Comparison of ENCODE assay signal across 17 cellular contexts in genomic region chr2:60958800-60959199, GRCh38. TPM values are rescaled to one million over a fixed set of nuclear protein-coding genes. Genes with fewer than 3 reads are reported as not detected.
DNase-seq lines count a peak whose midpoint lies in the region; ATAC-seq, FAIRE-seq and TF ChIP-seq lines count a peak whose summit lies in the region.
"Had no signal": no experiment of that assay in that cellular context is flagged by ENCODE, and none has a peak within 500 bp of the region (broad histone marks: within the 10 kb centered on the region; RNA-seq: fewer than 3 reads in every experiment).

No MANE protein-coding gene starts in this region.

- DNase-seq in GM23248: peak; percentile 68
- DNase-seq in astrocyte (ENCODE audit: low read depth): peak; percentile 69
- peak; percentile 12 for DNase-seq in foreskin melanocyte
- DNase-seq in suprapubic skin (ENCODE audit: low spot score in 2 of 2): no peak
- no peak for DNase-seq in cardiac septum (ENCODE audit: low spot score)
- DNase-seq in Karpas-422: no peak
- DNase-seq in DMS53 (lab: John Stamatoyannopoulos, UW): no peak
- DNase-seq: activated CD4-positive, alpha-beta T cell treated with anti-CD3 and anti-CD28 coated beads for 1 hour had no signal

- no peaks in the 10 kb centered on the region for H3K27me3 ChIP-seq in GM23248 (replicated peaks; ENCODE audit: insufficient read depth)
- H3K27me3 ChIP-seq in astrocyte (ENCODE audit: insufficient read depth, low read length): no peaks in the 10 kb centered on the region
- no peaks in the 10 kb centered on the region for H3K27me3 ChIP-seq in suprapubic skin
- no peaks in the 10 kb centered on the region for H3K27me3 ChIP-seq in Karpas-422 (ENCODE audit: low read length)

- H3K4me3 Mint-ChIP-seq in astrocyte (ENCODE audit: unreplicated experiment): no peak overlapping the region
- H3K4me3 Mint-ChIP-seq: activated T-helper 1 cell treated with anti-CD3 and anti-CD28 coated beads, Interleukin-12 subunit alpha, Interleukin-12 subunit beta, Interleukin-2, Interleukin-4 antibody, amounts not matched to agents 30 ng/mL and 10 ng/mL and 1 ng/mL, durations not matched to agents 14 hours and 24 hours and 36 hours; GM23338; stimulated activated naive CD8-positive, alpha-beta T cell treated with anti-CD3 and anti-CD28 coated beads, Interleukin-15, Interleukin-2, amounts not matched to agents 100 ng/mL and 50 ng/mL, for 24 hours had no signal

- H3K4me3 ChIP-seq in GM23248: no peak overlapping the region
- no peak overlapping the region for H3K4me3 ChIP-seq in astrocyte (ENCODE audit: insufficient read depth, low read depth, low read length)
- H3K4me3 ChIP-seq in suprapubic skin: no peak overlapping the region
- H3K4me3 ChIP-seq in Karpas-422 (ENCODE audit: low read length): no peak overlapping the region
- H3K4me3 ChIP-seq: GM23338 had no signal

- H3K27ac Mint-ChIP-seq in astrocyte (ENCODE audit: unreplicated experiment): peak overlapping the region; percentile 77
- H3K27ac Mint-ChIP-seq: activated T-helper 1 cell treated with anti-CD3 and anti-CD28 coated beads, Interleukin-12 subunit alpha, Interleukin-12 subunit beta, Interleukin-2, Interleukin-4 antibody, amounts not matched to agents 30 ng/mL and 10 ng/mL and 1 ng/mL, durations not matched to agents 14 hours and 24 hours and 36 hours; GM23338; stimulated activated naive CD8-positive, alpha-beta T cell treated with anti-CD3 and anti-CD28 coated beads, Interleukin-15, Interleukin-2, amounts not matched to agents 100 ng/mL and 50 ng/mL, for 24 hours had no signal

- H3K36me3 ChIP-seq in GM23248 (ENCODE audit: low read depth): peaks cover 7% of the 10 kb centered on the region; the same call in 1 of the 2 replicates
- peaks cover 2% of the 10 kb centered on the region for H3K36me3 ChIP-seq in astrocyte (ENCODE audit: insufficient read depth, low read length)
- H3K36me3 ChIP-seq in suprapubic skin: no peaks in the 10 kb centered on the region
- H3K36me3 ChIP-seq in Karpas-422 (ENCODE audit: insufficient read depth, low read length): peaks cover 9% of the 10 kb centered on the region

- intact Hi-C loops in cardiac septum (cut with DNase I): no loop called here

- no peak for FAIRE-seq in astrocyte (lab: Jason Lieb, UNC)
- FAIRE-seq: D721Med, frontal cortex, GM19239, HTR-8/SVneo had no signal

- H3K9ac ChIP-seq in GM23248: peak overlapping the region; percentile 48
- no peak overlapping the region for H3K9ac ChIP-seq in astrocyte (ENCODE audit: low read length)
- H3K9ac ChIP-seq in Karpas-422 (ENCODE audit: low read length): no peak overlapping the region
- H3K9ac ChIP-seq: parathyroid adenoma had no signal

- no peak for TF ChIP-seq EP300 in suprapubic skin (IDR thresholded peaks at IDR 0.05)

- no peaks in the 10 kb centered on the region for H3K27me3 Mint-ChIP-seq in astrocyte (ENCODE audit: low read depth, unreplicated experiment)
- H3K27me3 Mint-ChIP-seq: stimulated activated naive CD8-positive, alpha-beta T cell treated with anti-CD3 and anti-CD28 coated beads, Interleukin-15, Interleukin-2, amounts not matched to agents 100 ng/mL and 50 ng/mL, for 24 hours had no signal

- H3K79me2 ChIP-seq in GM23248 (ENCODE audit: insufficient read depth) (no peaks in the 10 kb centered on the region), astrocyte (ENCODE audit: insufficient read depth, low read length) (no peaks in the 10 kb centered on the region), Karpas-422 (ENCODE audit: low read length) (no peaks in the 10 kb centered on the region)
- H3K79me2 ChIP-seq: parathyroid adenoma had no signal

- no peak for ATAC-seq in GM18873 (IDR thresholded peaks at IDR 0.05; ENCODE audit: low FRiP score, unreplicated experiment)
- ATAC-seq: GM23338 had no signal

- H3K4me1 ChIP-seq in GM23248 (ENCODE audit: insufficient read depth): peaks cover 29% of the 10 kb centered on the region
- peaks cover 8% of the 10 kb centered on the region for H3K4me1 ChIP-seq in astrocyte (ENCODE audit: insufficient read depth, low read length)
- peaks cover 51% of the 10 kb centered on the region for H3K4me1 ChIP-seq in suprapubic skin
- peaks cover 8% of the 10 kb centered on the region for H3K4me1 ChIP-seq in Karpas-422 (ENCODE audit: low read length)
- H3K4me1 ChIP-seq: parathyroid adenoma had no signal

- H3K9me2 ChIP-seq in GM23248 (ENCODE audit: insufficient read depth): no peaks in the 10 kb centered on the region
- no peaks in the 10 kb centered on the region for H3K9me2 ChIP-seq in Karpas-422 (replicated peaks; ENCODE audit: insufficient read depth, low read length)

- H2AFZ ChIP-seq in GM23248 (peak overlapping the region; percentile 64), astrocyte (ENCODE audit: low read depth, low read length) (no peak overlapping the region), Karpas-422 (ENCODE audit: low read length) (no peak overlapping the region)
- H2AFZ ChIP-seq: GM23338, parathyroid adenoma had no signal

- TF ChIP-seq CTCF in astrocyte (IDR thresholded peaks at IDR 0.05; ENCODE audit: insufficient read depth, low read depth, low read length) (no peak), suprapubic skin (IDR thresholded peaks at IDR 0.05) (no peak)

- no peak for TF ChIP-seq POLR2A in suprapubic skin (IDR thresholded peaks at IDR 0.05)

- H3K27ac ChIP-seq in GM23248 (peak overlapping the region; percentile 78), astrocyte (ENCODE audit: low read depth, low read length) (peak overlapping the region; percentile 40), suprapubic skin (peak overlapping the region; percentile 88), Karpas-422 (ENCODE audit: low read length) (no peak overlapping the region)
- H3K27ac ChIP-seq: parathyroid adenoma had no signal

- no peaks in the 10 kb centered on the region for H3K9me3 Mint-ChIP-seq in astrocyte (ENCODE audit: unreplicated experiment)
- H3K9me3 Mint-ChIP-seq: activated T-helper 1 cell treated with anti-CD3 and anti-CD28 coated beads, Interleukin-12 subunit alpha, Interleukin-12 subunit beta, Interleukin-2, Interleukin-4 antibody, amounts not matched to agents 30 ng/mL and 10 ng/mL and 1 ng/mL, durations not matched to agents 14 hours and 24 hours and 36 hours; GM23338; stimulated activated naive CD8-positive, alpha-beta T cell treated with anti-CD3 and anti-CD28 coated beads, Interleukin-15, Interleukin-2, amounts not matched to agents 100 ng/mL and 50 ng/mL, for 24 hours had no signal

- 37 to 38% methylated on average over 3 of the region's 3 CpGs for WGBS in GM23248 (ENCODE audit: low coverage in 1 of 2, low lambda C conversion rate in 2 of 2, missing lambda C conversion rate in 2 of 2), 2 experiments
- 40% methylated on average over 3 of the region's 3 CpGs for WGBS in suprapubic skin

- peaks cover 27% of the 10 kb centered on the region for H3F3A ChIP-seq in GM23248 (ENCODE audit: insufficient read depth)

- in situ Hi-C loops in GM23248 (cut with MboI): no loop called here

- H4K20me1 ChIP-seq in GM23248 (ENCODE audit: insufficient read depth) (no peaks in the 10 kb centered on the region), astrocyte (ENCODE audit: insufficient read depth, low read length) (no peaks in the 10 kb centered on the region), Karpas-422 (ENCODE audit: insufficient read depth, low read depth, low read length) (no peaks in the 10 kb centered on the region)

- peaks cover 10% of the 10 kb centered on the region for H3K36me3 Mint-ChIP-seq in astrocyte (ENCODE audit: low read depth, unreplicated experiment)

- H3K9me3 ChIP-seq in GM23248 (ENCODE audit: low read depth) (no peaks in the 10 kb centered on the region), astrocyte (ENCODE audit: insufficient read depth, low read depth, low read length) (no peaks in the 10 kb centered on the region), suprapubic skin (no peaks in the 10 kb centered on the region), Karpas-422 (ENCODE audit: low read length) (no peaks in the 10 kb centered on the region)

- H3K4me2 ChIP-seq in GM23248 (ENCODE audit: unreplicated experiment): peak overlapping the region; percentile 41
- H3K4me2 ChIP-seq in astrocyte (ENCODE audit: low read length): peak overlapping the region; percentile 19
- no peak overlapping the region for H3K4me2 ChIP-seq in Karpas-422 (ENCODE audit: low read depth, low read length, poor library complexity, severe bottlenecking)
- H3K4me2 ChIP-seq: GM23338 had no signal

- H3K4me1 Mint-ChIP-seq in astrocyte (ENCODE audit: low read depth, unreplicated experiment): peaks cover 5% of the 10 kb centered on the region
- H3K4me1 Mint-ChIP-seq: GM23338 had no signal

RNA-seq across cellular contexts. Expression of gene PEX13, which starts 58.7 kb away (rescaled TPM):
- 39.1 and 43.6 TPM in 2 replicates for total RNA-seq in GM23248 (2014; rRNA removed; shearing (Covaris generic))
- 22.4 and 25.0 TPM in 2 replicates for polyA plus RNA-seq in GM23248 (2016; fragmentation: Nextera tagmentation; extraction: Ambion mirVana)
- total RNA-seq in astrocyte: 27.8 and 28.8 TPM in 2 replicates
- 10 to 100 TPM; 29.5 to 39.2 (median 34.8) TPM for total RNA-seq in suprapubic skin
- total RNA-seq in cardiac septum: 24.0 TPM
- total RNA-seq in Karpas-422 (2014; rRNA removed; shearing (Covaris generic); ENCODE audit: low replicate concordance): 17.4 and 32.6 TPM in 2 replicates

RNA-seq across cellular contexts. Expression of gene PUS10, which starts 59.3 kb away (rescaled TPM):
- 5.2 and 7.1 TPM in 2 replicates for total RNA-seq in GM23248 (2014; rRNA removed; shearing (Covaris generic))
- polyA plus RNA-seq in GM23248 (2016; fragmentation: Nextera tagmentation; extraction: Ambion mirVana): 5.3 and 6.7 TPM in 2 replicates
- total RNA-seq in astrocyte (7.7 and 9.4 TPM in 2 replicates), suprapubic skin (10 to 100 TPM in 1 of 4 donors, 1 to 10 TPM in 3; 3.3 to 14.0 (median 6.6) TPM), cardiac septum (3.3 TPM)
- total RNA-seq in Karpas-422 (2014; rRNA removed; shearing (Covaris generic); ENCODE audit: low replicate concordance): 11.8 and 18.8 TPM in 2 replicates

Comparison
In these comparisons a context has a peak if more than half of its experiments do, and no peak if none do; other contexts are left out.
1. DNase-seq: peak in GM23248 (single experiment), astrocyte (single experiment) and foreskin melanocyte (single experiment); none in suprapubic skin (0 of 2), cardiac septum (single experiment), Karpas-422 (single experiment) and DMS53 (single experiment).